In genomic region chr3:195751584-195751983, GRCh38 we compare ENCODE assay signal across 22 cellular contexts. TPM values are rescaled to one million over a fixed set of nuclear protein-coding genes. Genes with fewer than 3 reads are reported as not detected.
DNase-seq lines count a peak whose midpoint lies in the region; ATAC-seq and TF ChIP-seq lines count a peak whose summit lies in the region.
"Had no signal": no experiment of that assay in that cellular context is flagged by ENCODE, and none has a peak within 500 bp of the region (broad histone marks: within the 10 kb centered on the region; RNA-seq: fewer than 3 reads in every experiment).

No MANE protein-coding gene starts in this region.

- H3K9me3 ChIP-seq in osteoblast (ENCODE audit: low read depth, low read length), result no peaks in the 10 kb centered on the region
- no peaks in the 10 kb centered on the region for H3K9me3 ChIP-seq in smooth muscle cell (replicated peaks; ENCODE audit: low read depth)
- H3K9me3 ChIP-seq: ascending aorta, gastroesophageal sphincter, prostate gland, transverse colon had no signal

- H3K27ac ChIP-seq in osteoblast (ENCODE audit: low read depth, low read length), result no peak overlapping the region
- H3K27ac ChIP-seq in smooth muscle cell (ENCODE audit: low read depth), result no peak overlapping the region
- H3K27ac ChIP-seq: ascending aorta, gastroesophageal sphincter, neural progenitor cell, prostate gland, transverse colon had no signal

- H3K4me3 ChIP-seq in osteoblast (ENCODE audit: insufficient read depth, low read length) (no peak overlapping the region), smooth muscle cell (no peak overlapping the region)
- H3K4me3 ChIP-seq: ascending aorta, gastroesophageal sphincter, neural progenitor cell, prostate gland, transverse colon had no signal

- TF ChIP-seq CTCF in osteoblast (IDR thresholded peaks at IDR 0.05; ENCODE audit: extremely low read depth, low read depth, low read length), result no peak
- no peak for TF ChIP-seq CTCF in smooth muscle cell (IDR thresholded peaks at IDR 0.05; ENCODE audit: borderline replicate concordance, insufficient read depth, poor library complexity, severe bottlenecking)

- ATAC-seq in HG02798 (IDR thresholded peaks at IDR 0.05; ENCODE audit: poor library complexity, unreplicated experiment), result no peak
- ATAC-seq: activated T-helper 17 cell treated with anti-CD3 and anti-CD28 coated beads, Interleukin-2, amount 50 U/mL, for 72 hours; gastroesophageal sphincter had no signal

- no peak overlapping the region for H3K9ac ChIP-seq in smooth muscle cell (ENCODE audit: low read depth)
- H3K9ac ChIP-seq: neural progenitor cell had no signal

- H3K4me1 ChIP-seq in osteoblast (ENCODE audit: insufficient read depth, low read length) (no peaks in the 10 kb centered on the region), smooth muscle cell (ENCODE audit: low read depth) (no peaks in the 10 kb centered on the region)
- H3K4me1 ChIP-seq: ascending aorta, neural progenitor cell, prostate gland had no signal

- H3K27me3 ChIP-seq in osteoblast (ENCODE audit: insufficient read depth, low read length) (peaks cover 17% of the 10 kb centered on the region), smooth muscle cell (ENCODE audit: low read depth) (peaks cover 14% of the 10 kb centered on the region)
- H3K27me3 ChIP-seq: ascending aorta had no signal

- no peak overlapping the region for H2AFZ ChIP-seq in osteoblast (ENCODE audit: low read length)
- no peak overlapping the region for H2AFZ ChIP-seq in smooth muscle cell (ENCODE audit: low read depth)
- H2AFZ ChIP-seq: neural progenitor cell had no signal

- no peaks in the 10 kb centered on the region for H3F3A ChIP-seq in smooth muscle cell (ENCODE audit: low read depth)

- peak; percentile 45 for DNase-seq in NCI-H2107 treated with DMSO at 0.1 percent for 48 hours (lab: John Stamatoyannopoulos, UW; ENCODE audit: unreplicated experiment)
- DNase-seq in NCI-H2107 (lab: John Stamatoyannopoulos, UW), result no peak
- peak; percentile 96 for DNase-seq in NCI-H146 (lab: John Stamatoyannopoulos, UW)
- DNase-seq in NCI-H69 (lab: John Stamatoyannopoulos, UW), result peak; percentile 80
- peak; percentile 65 for DNase-seq in osteoblast (ENCODE audit: insufficient read length, low spot score, missing footprints)
- DNase-seq in NOMO-1 treated with dmso at 0.1 percent for 144 hours (lab: John Stamatoyannopoulos, UW; ENCODE audit: unreplicated experiment), result no peak
- DNase-seq in smooth muscle cell (lab: John Stamatoyannopoulos, UW; ENCODE audit: unreplicated experiment), result no peak
- DNase-seq: activated CD8-positive, alpha-beta memory T cell treated with anti-CD3 and anti-CD28 coated beads, Interleukin-2, amount 50 U/mL, for 4 hours; CD4-positive, alpha-beta T cell; dermis blood vessel endothelial cell; GF-D8; islet precursor cell; NCI-H2171 treated with DMSO at 0.1 percent for 48 hours; NCI-H82; T1000; transverse colon had no signal

- H4K20me1 ChIP-seq in osteoblast (ENCODE audit: insufficient read depth, low read length) (no peaks in the 10 kb centered on the region), smooth muscle cell (ENCODE audit: low read depth) (no peaks in the 10 kb centered on the region)

- H3K4me2 ChIP-seq in osteoblast (ENCODE audit: insufficient read depth, low read length) (no peak overlapping the region), smooth muscle cell (no peak overlapping the region)
- H3K4me2 ChIP-seq: neural progenitor cell had no signal

- H3K79me2 ChIP-seq in osteoblast (ENCODE audit: insufficient read depth, low read length) (no peaks in the 10 kb centered on the region), smooth muscle cell (ENCODE audit: low read depth) (no peaks in the 10 kb centered on the region)

- no peaks in the 10 kb centered on the region for H3K36me3 ChIP-seq in osteoblast (ENCODE audit: insufficient read depth, low read length)
- no peaks in the 10 kb centered on the region for H3K36me3 ChIP-seq in smooth muscle cell (ENCODE audit: low read depth)
- H3K36me3 ChIP-seq: ascending aorta, gastroesophageal sphincter, neural progenitor cell, prostate gland, transverse colon had no signal

- WGBS in smooth muscle cell (ENCODE audit: low lambda C conversion rate), result 89% methylated on average over 7 of the region's 7 CpGs

RNA-seq across cellular contexts. Expression of gene MUC20, which starts 30.8 kb away (rescaled TPM):
- 0.36 and 1.2 TPM in 2 replicates for total RNA-seq in osteoblast
- total RNA-seq in smooth muscle cell, result 2.2 and 5.9 TPM in 2 replicates
- polyA plus RNA-seq in smooth muscle cell, result 2.5 and 6.7 TPM in 2 replicates

Comparison
In these comparisons a context has a peak if more than half of its experiments do, and no peak if none do; other contexts are left out.
1. DNase-seq: peak in NCI-H2107 treated with DMSO at 0.1 percent for 48 hours (single experiment), NCI-H146 (single experiment), NCI-H69 (single experiment) and osteoblast (single experiment); none in NCI-H2107 (single experiment), NOMO-1 treated with dmso at 0.1 percent for 144 hours (single experiment) and smooth muscle cell (single experiment).